ENCODE assay signal across 21 cellular contexts in the genomic region with DNA sequence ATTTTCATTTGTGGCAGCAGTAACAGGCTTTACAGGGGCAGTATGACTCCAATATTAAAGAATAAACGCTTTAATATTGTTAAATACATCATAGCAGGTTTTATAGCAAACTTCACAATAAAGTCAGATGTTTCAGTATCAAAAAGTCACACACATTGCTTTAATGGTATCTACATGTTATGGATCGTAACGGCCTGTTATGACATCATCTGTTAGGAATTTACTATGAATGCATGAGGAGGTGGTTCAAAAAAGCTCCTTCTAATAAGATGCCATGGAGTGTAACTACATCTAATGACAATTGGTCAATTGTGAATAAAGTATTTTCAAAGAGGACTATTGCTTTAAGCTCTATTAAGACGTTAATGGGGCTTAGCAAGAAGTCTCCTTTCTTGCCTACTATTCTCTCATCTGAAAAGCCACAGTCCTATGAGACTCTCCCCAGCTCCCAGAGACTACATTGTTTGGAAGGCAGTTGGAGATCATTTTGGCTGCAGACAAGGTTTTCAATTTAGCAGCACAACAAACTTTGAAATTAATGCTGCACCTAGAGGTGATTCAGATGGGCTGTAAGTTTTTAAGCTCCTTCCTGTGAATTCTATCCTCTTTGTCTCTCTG.
"Had no signal": no experiment of that assay in that cellular context is flagged by ENCODE, and none has a peak within 500 bp of the region (broad histone marks: within the 10 kb centered on the region; RNA-seq: fewer than 3 reads in every experiment).

No MANE protein-coding gene starts in this region.

- H2AFZ ChIP-seq: hepatocyte had no signal

- H3K9me3 ChIP-seq: transverse colon, vagina had no signal

- H3K36me3 ChIP-seq: transverse colon, vagina had no signal

- H3K4me1 ChIP-seq: transverse colon, vagina had no signal

- H3K79me2 ChIP-seq: hepatocyte had no signal

- H3K4me3 ChIP-seq: hepatocyte, skin epidermis, transverse colon, vagina had no signal

- H3K4me2 ChIP-seq: hepatocyte had no signal

- H3K27me3 ChIP-seq: hepatocyte, transverse colon, vagina had no signal

- DNase-seq: activated B cell treated with CpG ODN at 0.5 μM for 24 hours; activated CD4-positive, alpha-beta T cell treated with anti-CD3 and anti-CD28 coated beads for 48 hours; activated CD8-positive, alpha-beta memory T cell treated with anti-CD3 and anti-CD28 coated beads, Interleukin-2, amount 50 U/mL, for 4 hours; activated CD8-positive, alpha-beta T cell treated with anti-CD3 and anti-CD28 coated beads, Interleukin-2, amount 10 ng/mL, durations not matched to agents 7 days and 5 days; activated gamma-delta T cell; activated T-cell treated with anti-CD3 and anti-CD28 coated beads, Interleukin-2, amount 50 U/mL, for 48 hours; erythroblast; mesenchymal stem cell; natural killer cell; nucleus accumbens; posterior cingulate gyrus; retina; stimulated activated CD4-positive, alpha-beta T cell treated with anti-CD3 and anti-CD28 coated beads, Interleukin-15, amount 100 ng/mL, for 24 hours; stimulated activated CD4-positive, alpha-beta T cell treated with anti-CD3 and anti-CD28 coated beads, Interleukin-4, amount 100 ng/mL, for 4 hours; stimulated activated CD8-positive, alpha-beta memory T cell treated with anti-CD3 and anti-CD28 coated beads, Interleukin-4, amount 100 ng/mL, for 48 hours; stimulated activated naive CD4-positive, alpha-beta T cell treated with Interleukin-2 at 50 U/mL for 16 hours; substantia nigra; transverse colon had no signal

- H3K27ac ChIP-seq: hepatocyte, skin epidermis, transverse colon, vagina had no signal
